Comparison of ENCODE assay signal across 6 cellular contexts in the genomic region with DNA sequence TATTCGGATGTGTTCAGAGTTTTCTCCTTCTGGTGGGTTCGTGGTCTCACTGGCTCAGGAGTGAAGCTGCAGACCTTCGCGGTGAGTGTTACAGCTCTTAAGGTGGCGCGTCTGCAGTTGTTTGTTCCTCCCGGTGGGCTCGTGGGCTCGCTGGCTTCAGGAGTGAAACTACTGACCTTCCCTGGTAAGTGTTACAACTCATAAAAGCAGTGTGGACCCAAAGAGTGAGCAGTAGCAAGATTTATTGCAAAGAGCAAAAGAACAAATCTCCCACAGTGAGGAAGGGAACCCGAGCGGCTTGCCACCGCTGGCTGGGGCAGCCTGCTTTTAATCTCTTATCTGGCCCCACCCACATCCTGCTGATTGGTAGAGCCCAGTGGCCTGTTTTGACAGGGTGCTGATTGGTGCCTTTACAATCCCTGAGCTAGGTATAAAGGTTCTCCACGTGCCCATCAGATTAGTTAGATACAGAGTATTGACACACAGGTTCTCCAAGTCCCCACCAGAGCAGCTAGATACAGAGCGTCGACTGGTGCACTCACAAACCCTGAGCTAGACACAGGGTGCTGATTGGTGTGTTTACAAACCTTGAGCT.
DNase-seq lines count a peak whose midpoint lies in the region; ATAC-seq, FAIRE-seq and TF ChIP-seq lines count a peak whose summit lies in the region.
"Not testable (repeated sequence)": the region's sequence is repeated elsewhere in the genome, so short reads cannot be mapped to it uniquely, and the experiment has no call there.

No MANE protein-coding gene starts in this region.

- not testable (repeated sequence) for H4K20me1 ChIP-seq in K562 (replicated peaks; ENCODE audit: control insufficient read depth, insufficient read depth, low read length)

- 0 out of 2 replicates have a peak overlapping the region, but pooled peaks have one; percentile 25 for H3K4me2 ChIP-seq in K562 (ENCODE audit: insufficient read depth, low read length)

- not testable (repeated sequence) for H3K9me3 ChIP-seq in K562 (replicated peaks; ENCODE audit: control insufficient read depth, insufficient read depth, low read depth, low read length); esophagus muscularis mucosa; kidney (ENCODE audit: control insufficient read depth in 1 of 2, low read length in 2 of 2)

- TF ChIP-seq RAD21 in K562 (CRISPR knock-in tag; conservative IDR thresholded peaks at IDR 0.05 in 1 of 2, IDR thresholded peaks at IDR 0.05 in 1 of 2): not testable (repeated sequence)

- 81% methylated on average over 13 of the region's 15 CpGs for WGBS in K562 (ENCODE audit: insufficient coverage, low coverage, missing lambda C conversion rate)
- 65% methylated on average over 13 of the region's 15 CpGs for WGBS in esophagus muscularis mucosa

- H2AFZ ChIP-seq in K562 (ENCODE audit: low read depth, low read length): peak overlapping the region; percentile 97

- ATAC-seq in K562: not testable (repeated sequence)

- CTCF ChIA-PET in K562 (lab: Yijun Ruan, JAX; ENCODE audit: low intra/inter-chr PET ratio): not testable (repeated sequence)

- not testable (repeated sequence) for TF ChIP-seq POLR2A in K562 (conservative IDR thresholded peaks at IDR 0.05); esophagus muscularis mucosa (IDR thresholded peaks at IDR 0.05; ENCODE audit: low read depth)

- not testable (repeated sequence) for BruUV-seq in K562 (replicated peaks; lab: Mats Ljungman, UMichigan)

- not testable (repeated sequence) for H3K36me3 ChIP-seq in K562 (ENCODE audit: control insufficient read depth, insufficient read depth, low read length); esophagus muscularis mucosa; kidney (ENCODE audit: control insufficient read depth in 1 of 2, insufficient read depth in 2 of 2, low read length in 2 of 2)

- H3K4me3 ChIP-seq in K562, esophagus muscularis mucosa: not testable (repeated sequence)
- peak overlapping the region; percentile 36 to 53 for H3K4me3 ChIP-seq in kidney (ENCODE audit: low read length in 2 of 2)

- not testable (repeated sequence) for H3K9me1 ChIP-seq in K562 (ENCODE audit: control insufficient read depth, insufficient read depth, low read length)

- not testable (repeated sequence) for H3K4me1 ChIP-seq in K562 (replicated peaks in 1 of 2; ENCODE audit: control insufficient read depth in 2 of 2, insufficient read depth in 2 of 2, low read length in 2 of 2); esophagus muscularis mucosa; kidney (ENCODE audit: control insufficient read depth in 1 of 2, insufficient read depth in 1 of 2, low read depth in 1 of 2, low read length in 2 of 2)

- peaks cover 27% of the 10 kb centered on the region for H3K4me1 Mint-ChIP-seq in nephron progenitor cell
- H3K4me1 Mint-ChIP-seq in progenitor cell of endocrine pancreas (ENCODE audit: low read depth): not testable (repeated sequence)

- H3K9ac ChIP-seq in K562 (ENCODE audit: insufficient read depth in 1 of 2, low read depth in 2 of 2, low read length in 2 of 2); kidney (ENCODE audit: low read length in 2 of 2): not testable (repeated sequence)

- POLR2A ChIA-PET in K562 (lab: Yijun Ruan, JAX): interaction anchor here (0.8 to 1.4 kb wide), 2 partner anchors 9 kb away, joined by 4 to 5 read pairs; no protein-coding TSS in a partner anchor

- DNase-seq in MV-4-11 (lab: John Stamatoyannopoulos, UW): peak; percentile 56
- not testable (repeated sequence) for DNase-seq in K562 (ENCODE audit: extremely low read depth in 1 of 4, low spot score in 3 of 4); kidney; progenitor cell of endocrine pancreas (ENCODE audit: low spot score, unreplicated experiment)
- DNase-seq in esophagus muscularis mucosa (ENCODE audit: extremely low spot score): peak; percentile 55
- peak; percentile 3 for DNase-seq in nephron progenitor cell

- peak overlapping the region; percentile 58 for H3K27ac Mint-ChIP-seq in nephron progenitor cell
- not testable (repeated sequence) for H3K27ac Mint-ChIP-seq in progenitor cell of endocrine pancreas

- in situ Hi-C loops in K562 (cut with MboI): not testable (repeated sequence)

- not testable (repeated sequence) for H3K27ac ChIP-seq in K562 (ENCODE audit: extremely low read depth, low read depth, low read length); esophagus muscularis mucosa (replicated peaks in 1 of 4); kidney (ENCODE audit: low read depth in 2 of 2, low read length in 2 of 2)

- H3K79me2 ChIP-seq in K562 (ENCODE audit: control insufficient read depth, insufficient read depth, low read length): not testable (repeated sequence)

- H3K4me3 Mint-ChIP-seq in nephron progenitor cell (peak overlapping the region; percentile 72), progenitor cell of endocrine pancreas (ENCODE audit: low read depth) (peak overlapping the region; percentile 66)

- H3K27me3 ChIP-seq in K562 (ENCODE audit: control insufficient read depth in 2 of 2, insufficient read depth in 2 of 2, low read length in 2 of 2) (peaks cover 14 to 25% of the 10 kb centered on the region in 2 experiments; a peak in 4 of 5 replicates), esophagus muscularis mucosa (peaks cover 0 to 17% (median 0%) of the 10 kb centered on the region in 4 donors)

- not testable (repeated sequence) for H3K36me3 Mint-ChIP-seq in nephron progenitor cell (ENCODE audit: low read depth); progenitor cell of endocrine pancreas (ENCODE audit: insufficient read depth)

- intact Hi-C loops in K562 (cut with micrococcal nuclease): loop anchor here (10.0 kb wide), 1 partner anchor 744 kb away; no protein-coding TSS in a partner anchor
- intact Hi-C loops in esophagus muscularis mucosa (cut with DNase I); kidney (cut with DNase I): not testable (repeated sequence)

- H3K27me3 Mint-ChIP-seq in nephron progenitor cell (ENCODE audit: low read depth, poor library complexity): peaks cover 27% of the 10 kb centered on the region
- H3K27me3 Mint-ChIP-seq in progenitor cell of endocrine pancreas: peaks cover 33% of the 10 kb centered on the region

- H3K9me3 Mint-ChIP-seq in nephron progenitor cell; progenitor cell of endocrine pancreas (ENCODE audit: low read depth): not testable (repeated sequence)

- TF ChIP-seq EP300 in K562 (IDR thresholded peaks at IDR 0.05; ENCODE audit: low read length); esophagus muscularis mucosa (IDR thresholded peaks at IDR 0.05): not testable (repeated sequence)

- not testable (repeated sequence) for FAIRE-seq in K562 (lab: Jason Lieb, UNC); kidney (lab: Jason Lieb, UNC)

- TF ChIP-seq CTCF in K562 (IDR thresholded peaks at IDR 0.05 in 2 of 3, conservative IDR thresholded peaks at IDR 0.05 in 1 of 3; ENCODE audit: insufficient read depth in 2 of 3, low read depth in 1 of 3, low read length in 3 of 3); esophagus muscularis mucosa (IDR thresholded peaks at IDR 0.05); kidney (IDR thresholded peaks at IDR 0.05; ENCODE audit: borderline replicate concordance, extremely low read depth, insufficient read depth); nephron progenitor cell (IDR thresholded peaks at IDR 0.05); progenitor cell of endocrine pancreas (IDR thresholded peaks at IDR 0.05; ENCODE audit: unreplicated experiment): not testable (repeated sequence)

TF ChIP-seq in K562, 482 proteins besides CTCF, POLR2A, EP300 and RAD21:
- TF ChIP-seq, protein P1, sequence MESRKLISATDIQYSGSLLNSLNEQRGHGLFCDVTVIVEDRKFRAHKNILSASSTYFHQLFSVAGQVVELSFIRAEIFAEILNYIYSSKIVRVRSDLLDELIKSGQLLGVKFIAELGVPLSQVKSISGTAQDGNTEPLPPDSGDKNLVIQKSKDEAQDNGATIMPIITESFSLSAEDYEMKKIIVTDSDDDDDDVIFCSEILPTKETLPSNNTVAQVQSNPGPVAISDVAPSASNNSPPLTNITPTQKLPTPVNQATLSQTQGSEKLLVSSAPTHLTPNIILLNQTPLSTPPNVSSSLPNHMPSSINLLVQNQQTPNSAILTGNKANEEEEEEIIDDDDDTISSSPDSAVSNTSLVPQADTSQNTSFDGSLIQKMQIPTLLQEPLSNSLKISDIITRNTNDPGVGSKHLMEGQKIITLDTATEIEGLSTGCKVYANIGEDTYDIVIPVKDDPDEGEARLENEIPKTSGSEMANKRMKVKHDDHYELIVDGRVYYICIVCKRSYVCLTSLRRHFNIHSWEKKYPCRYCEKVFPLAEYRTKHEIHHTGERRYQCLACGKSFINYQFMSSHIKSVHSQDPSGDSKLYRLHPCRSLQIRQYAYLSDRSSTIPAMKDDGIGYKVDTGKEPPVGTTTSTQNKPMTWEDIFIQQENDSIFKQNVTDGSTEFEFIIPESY (CRISPR knock-in tag; IDR thresholded peaks at IDR 0.05): peak; percentile 81
- TF ChIP-seq SREBF1 (IDR thresholded peaks at IDR 0.05; ENCODE audit: borderline replicate concordance, low read depth, low read length) (peak; percentile 51; the same call in 1 of the 2 replicates), CC2D1A (IDR thresholded peaks at IDR 0.05) (0 out of 2 replicates have a peak, but pooled peaks have one; percentile 42), NFYB (IDR thresholded peaks at IDR 0.05; ENCODE audit: extremely low read depth, insufficient read length) (peak; percentile 64)
TF ChIP-seq in K562: peak in this region for 4; not testable (repeated sequence) for 478.
